ENCODE assay signal across 9 cellular contexts in the genomic region with DNA sequence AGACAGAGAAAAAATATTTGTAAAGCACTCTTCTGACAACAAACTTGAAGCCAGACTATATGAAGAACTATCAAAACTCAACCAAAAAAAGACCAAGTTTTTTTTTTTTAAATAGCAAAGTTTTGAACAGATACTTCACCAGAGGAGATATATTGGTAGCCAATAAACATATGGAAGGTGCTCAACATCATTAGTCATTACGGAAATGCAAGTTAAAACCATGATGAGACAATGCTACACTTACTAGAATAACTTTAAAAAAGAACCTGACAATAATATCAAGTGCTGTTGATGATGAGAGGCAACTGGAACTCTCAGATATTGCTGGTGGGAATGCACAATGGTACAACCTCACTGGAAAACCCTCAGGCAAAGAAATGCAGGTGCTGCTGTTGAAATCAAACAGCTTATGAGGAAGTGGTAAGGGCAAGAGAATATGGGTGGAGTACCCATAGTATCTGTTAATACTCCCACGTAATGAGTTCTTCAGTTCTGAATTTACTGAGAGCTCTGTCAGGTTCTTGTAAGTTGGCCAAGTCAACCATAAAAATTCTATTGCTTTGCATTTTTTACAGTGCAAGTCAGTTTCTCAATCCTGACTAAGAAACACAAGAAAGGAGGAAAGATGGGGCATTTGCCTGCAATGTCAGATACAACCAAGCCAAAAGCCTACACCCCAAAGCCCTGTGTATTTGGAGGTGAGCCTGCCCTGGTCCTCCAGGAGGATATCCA.
DNase-seq lines count a peak whose midpoint lies in the region; ATAC-seq and TF ChIP-seq lines count a peak whose summit lies in the region.
"Had no signal": no experiment of that assay in that cellular context is flagged by ENCODE, and none has a peak within 500 bp of the region (broad histone marks: within the 10 kb centered on the region; RNA-seq: fewer than 3 reads in every experiment).

No MANE protein-coding gene starts in this region.

- H3K9me3 ChIP-seq in RWPE2 (ENCODE audit: severe bottlenecking) (no peaks in the 10 kb centered on the region), left lung (no peaks in the 10 kb centered on the region)

- no peak overlapping the region for H3K4me3 ChIP-seq in RWPE2 (ENCODE audit: severe bottlenecking)
- H3K4me3 ChIP-seq in left lung = no peak overlapping the region

- intact Hi-C loops in left lung (cut with DNase I) = no loop called here

- peak; percentile 88 to 96 for ATAC-seq in activated CD4-positive, CD25-positive, alpha-beta regulatory T cell treated with anti-CD3 and anti-CD28 coated beads, Interleukin-2, amount 50 U/mL, for 24 hours
- peak; percentile 94 for ATAC-seq in HG02885 (IDR thresholded peaks at IDR 0.05; ENCODE audit: poor library complexity, unreplicated experiment)
- ATAC-seq in RWPE2 (ENCODE audit: low read depth) = peak; percentile 88
- peak; percentile 53 for ATAC-seq in left lung

- H3K4me1 ChIP-seq in RWPE2 (ENCODE audit: insufficient read depth, poor library complexity, severe bottlenecking) (peaks cover 4% of the 10 kb centered on the region), left lung (peaks cover 0 to 24% of the 10 kb centered on the region in 2 donors)

- DNase-seq in activated CD4-positive, CD25-positive, alpha-beta regulatory T cell (lab: John Stamatoyannopoulos, UW) = no peak
- DNase-seq in RWPE2 (ENCODE audit: low spot score) (no peak), left lung (no peak), NCI-H2196 treated with DMSO at 0.1 percent for 48 hours (lab: John Stamatoyannopoulos, UW; ENCODE audit: unreplicated experiment) (no peak), NCI-H1105 (lab: John Stamatoyannopoulos, UW) (no peak)
- DNase-seq in effector CD8-positive, alpha-beta T cell (lab: John Stamatoyannopoulos, UW) = no peak

- H3K36me3 ChIP-seq in RWPE2 (ENCODE audit: low read depth) (no peaks in the 10 kb centered on the region), left lung (no peaks in the 10 kb centered on the region)

- H3K27ac ChIP-seq in RWPE2 (ENCODE audit: poor library complexity, severe bottlenecking) (peak overlapping the region; percentile 55), left lung (peak overlapping the region in 1 of 2 donors; percentile 64)
- H3K27ac ChIP-seq: 22Rv1 had no signal

- H3K27me3 ChIP-seq in RWPE2 (ENCODE audit: insufficient read depth, poor library complexity, severe bottlenecking) (no peaks in the 10 kb centered on the region), left lung (no peaks in the 10 kb centered on the region)

- TF ChIP-seq CTCF in RWPE2 (IDR thresholded peaks at IDR 0.05; ENCODE audit: poor library complexity, severe bottlenecking) = no peak
- no peak for TF ChIP-seq CTCF in left lung (IDR thresholded peaks at IDR 0.05)
